17 cellular contexts compared by ENCODE assay signal in genomic region chr20:24560571-24561485, GRCh38.
"Had no signal": no experiment of that assay in that cellular context is flagged by ENCODE, and none has a peak within 500 bp of the region (broad histone marks: within the 10 kb centered on the region; RNA-seq: fewer than 3 reads in every experiment).

No MANE protein-coding gene starts in this region.

- DNase-seq: activated CD4-positive, alpha-beta T cell treated with anti-CD3 and anti-CD28 coated beads for 1 hour; activated CD4-positive, alpha-beta T cell treated with anti-CD3 and anti-CD28 coated beads, Interleukin-2, amount 50 U/mL, for 48 hours; adrenal gland; endodermal cell; heart right ventricle; left lung; naive thymus-derived CD8-positive, alpha-beta T cell; retina; stimulated activated CD4-positive, alpha-beta T cell treated with anti-CD3 and anti-CD28 coated beads, Interleukin-2, amount 100 ng/mL, for 48 hours; T-cell; T1000 had no signal

- H3K36me3 Mint-ChIP-seq: activated naive CD4-positive, alpha-beta T cell treated with anti-CD3 and anti-CD28 coated beads, Interleukin-2, amount 50 U/mL, for 24 hours; stimulated activated memory B cell treated with anti-CD40 and anti-IgM and Interleukin-4, amounts not matched to agents 10 μg/mL and 1 μg/mL and 100 μg/mL, for 72 hours; T-cell had no signal

- H3K27ac ChIP-seq: adrenal gland, gastroesophageal sphincter, heart right ventricle, left lung had no signal

- H3K4me1 ChIP-seq: adrenal gland, gastroesophageal sphincter, left lung had no signal

- H3K27me3 ChIP-seq: adrenal gland, heart right ventricle had no signal

- H3K4me1 Mint-ChIP-seq: activated naive CD4-positive, alpha-beta T cell treated with anti-CD3 and anti-CD28 coated beads, Interleukin-2, amount 50 U/mL, for 24 hours; brain; endodermal cell; memory B cell; naive thymus-derived CD8-positive, alpha-beta T cell; stimulated activated memory B cell treated with anti-CD40 and anti-IgM and Interleukin-4, amounts not matched to agents 10 μg/mL and 1 μg/mL and 100 μg/mL, for 72 hours; T-cell had no signal

- H3K27ac Mint-ChIP-seq: activated naive CD4-positive, alpha-beta T cell treated with anti-CD3 and anti-CD28 coated beads, Interleukin-2, amount 50 U/mL, for 24 hours; brain; dendritic cell treated with granulocyte-macrophage colony-stimulating factor and Interleukin-4, amounts not matched to agents 40 ng/mL and 50 ng/mL, for 4 days; endodermal cell; memory B cell; naive thymus-derived CD8-positive, alpha-beta T cell; stimulated activated memory B cell treated with anti-CD40 and anti-IgM and Interleukin-4, amounts not matched to agents 10 μg/mL and 1 μg/mL and 100 μg/mL, for 72 hours; T-cell had no signal

- H3K9me3 ChIP-seq: adrenal gland, gastroesophageal sphincter had no signal

- H3K4me3 ChIP-seq: adrenal gland, gastroesophageal sphincter, heart right ventricle, left lung had no signal

- H3K4me3 Mint-ChIP-seq: activated naive CD4-positive, alpha-beta T cell treated with anti-CD3 and anti-CD28 coated beads, Interleukin-2, amount 50 U/mL, for 24 hours; brain; dendritic cell treated with granulocyte-macrophage colony-stimulating factor and Interleukin-4, amounts not matched to agents 40 ng/mL and 50 ng/mL, for 4 days; endodermal cell; memory B cell; naive thymus-derived CD8-positive, alpha-beta T cell; stimulated activated memory B cell treated with anti-CD40 and anti-IgM and Interleukin-4, amounts not matched to agents 10 μg/mL and 1 μg/mL and 100 μg/mL, for 72 hours; T-cell had no signal

- H3K36me3 ChIP-seq: adrenal gland, gastroesophageal sphincter, heart right ventricle, left lung had no signal
